In the genomic region with DNA sequence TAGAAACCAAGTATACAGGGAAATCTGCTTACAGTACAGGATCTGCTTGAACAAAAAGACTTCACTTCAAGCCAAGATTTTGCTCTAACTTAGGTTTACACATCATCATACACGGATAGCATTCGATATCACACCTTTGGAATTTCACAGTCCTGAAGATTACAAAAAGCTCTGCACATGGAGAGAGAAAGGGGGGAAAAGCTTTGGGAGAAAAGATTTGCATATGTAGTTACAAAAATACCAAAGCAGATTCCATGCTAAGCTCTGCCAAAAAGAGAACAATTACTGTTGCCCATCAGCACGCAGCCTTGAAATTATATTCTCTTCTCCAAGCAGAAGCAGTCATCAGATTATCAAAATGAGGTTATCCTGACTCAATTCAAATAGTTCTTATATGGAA, we compare ENCODE assay signal across 1 cellular context.
TF ChIP-seq lines count a peak whose summit lies in the region.

No MANE protein-coding gene starts in this region.

TF ChIP-seq in SK-N-SH, 30 proteins besides CTCF, POLR2A, EP300 and RAD21:
- no peak for TF ChIP-seq NRF1 (IDR thresholded peaks at IDR 0.05; ENCODE audit: low read depth, low read length)
- TF ChIP-seq CHD2 (IDR thresholded peaks at IDR 0.05; ENCODE audit: low read length, partially characterized antibody) = no peak
- TF ChIP-seq TCF12 (IDR thresholded peaks at IDR 0.05) = no peak
- no peak for TF ChIP-seq FOXJ3 (CRISPR knock-in tag; IDR thresholded peaks at IDR 0.05)
